8 cellular contexts compared by ENCODE assay signal in genomic region chr9:4297151-4297794, GRCh38. TPM values are rescaled to one million over a fixed set of nuclear protein-coding genes. Genes with fewer than 3 reads are reported as not detected.
DNase-seq lines count a peak whose midpoint lies in the region; ATAC-seq and TF ChIP-seq lines count a peak whose summit lies in the region.

No MANE protein-coding gene starts in this region.

- H3K27me3 Mint-ChIP-seq in CD8-positive, alpha-beta memory T cell, result peaks cover 11 to 77% of the 10 kb centered on the region in 2 donors
- no peaks in the 10 kb centered on the region for H3K27me3 Mint-ChIP-seq in MCF 10A (ENCODE audit: insufficient read depth, unreplicated experiment)

- intact Hi-C loops in MCF 10A (cut with micrococcal nuclease), result loop anchor here (2.0 to 10.0 kb wide), 4 partner anchors 35 to 772 kb away; partner anchors contain the start of gene RFX3

- H3K4me3 ChIP-seq in CD8-positive, alpha-beta memory T cell (ENCODE audit: low read length), result peak overlapping the region; percentile 65
- peak overlapping the region; percentile 82 for H3K4me3 ChIP-seq in iPS-15b (ENCODE audit: low read depth, low read length)

- no peak overlapping the region for H3K27ac ChIP-seq in CD8-positive, alpha-beta memory T cell (ENCODE audit: low read depth, low read length)

- TF ChIP-seq CTCF in MCF 10A (IDR thresholded peaks at IDR 0.05; ENCODE audit: unreplicated experiment), result peak; percentile 39

- H3K27ac Mint-ChIP-seq in CD8-positive, alpha-beta memory T cell, result peak overlapping the region in 6 of 8 donors; percentile 31 to 93 (median 73)
- peak overlapping the region; percentile 97 for H3K27ac Mint-ChIP-seq in MCF 10A (ENCODE audit: low read depth, unreplicated experiment)

- H3K9me3 Mint-ChIP-seq in CD8-positive, alpha-beta memory T cell, result peaks cover 0 to 2% (median 0%) of the 10 kb centered on the region in 5 donors
- no peaks in the 10 kb centered on the region for H3K9me3 Mint-ChIP-seq in MCF 10A (ENCODE audit: unreplicated experiment)

- no peaks in the 10 kb centered on the region for H3K36me3 ChIP-seq in CD8-positive, alpha-beta memory T cell (ENCODE audit: insufficient read depth, low read length)
- H3K36me3 ChIP-seq in iPS-15b (ENCODE audit: control insufficient read depth, insufficient read depth, low read length), result no peaks in the 10 kb centered on the region

- H3K9ac ChIP-seq in iPS-15b (ENCODE audit: low read depth, low read length), result peak overlapping the region; percentile 55

- peaks cover 13 to 22% (median 20%) of the 10 kb centered on the region in 3 donors for H3K4me1 Mint-ChIP-seq in CD8-positive, alpha-beta memory T cell
- H3K4me1 Mint-ChIP-seq in MCF 10A (ENCODE audit: insufficient read depth, unreplicated experiment), result peaks cover 37% of the 10 kb centered on the region

- H3K36me3 Mint-ChIP-seq in CD8-positive, alpha-beta memory T cell, result peaks cover 0 to 7% (median 0%) of the 10 kb centered on the region in 3 donors
- no peaks in the 10 kb centered on the region for H3K36me3 Mint-ChIP-seq in MCF 10A (ENCODE audit: insufficient read depth, unreplicated experiment)

- peaks cover 4% of the 10 kb centered on the region for H3K27me3 ChIP-seq in CD8-positive, alpha-beta memory T cell (ENCODE audit: insufficient read depth, low read length, poor library complexity, severe bottlenecking)
- H3K27me3 ChIP-seq in iPS-15b (ENCODE audit: control insufficient read depth, insufficient read depth, low read length), result peaks cover 50% of the 10 kb centered on the region

- CTCF ChIA-PET in CD8-positive, alpha-beta memory T cell (lab: Charles Lee), result no interaction called here
- CTCF ChIA-PET in MCF 10A (lab: Yijun Ruan, JAX), result interaction anchor here (0.5 to 1.8 kb wide), 9 partner anchors 9 to 1439 kb away, joined by 3 to 13 read pairs (median 4); partner anchors contain the start of gene SPATA6L

- no peaks in the 10 kb centered on the region for H3K4me1 ChIP-seq in CD8-positive, alpha-beta memory T cell (ENCODE audit: insufficient read depth, low read length)
- no peaks in the 10 kb centered on the region for H3K4me1 ChIP-seq in iPS-15b (ENCODE audit: control insufficient read depth, insufficient read depth, low read length)

- peak overlapping the region; percentile 85 to 94 (median 92) for H3K4me3 Mint-ChIP-seq in CD8-positive, alpha-beta memory T cell
- peak overlapping the region; percentile 94 for H3K4me3 Mint-ChIP-seq in MCF 10A (ENCODE audit: unreplicated experiment)

- TSS peak; percentile 30 for BruUV-seq in MCF 10A (replicated peaks; lab: Mats Ljungman, UMichigan)

- peak in 2 of 5 donors; percentile 26 to 45 for DNase-seq in CD8-positive, alpha-beta memory T cell
- DNase-seq in HT-29 (ENCODE audit: low spot score) (peak; percentile 93), MCF 10A (ENCODE audit: unreplicated experiment) (peak; percentile 91), renal cortical epithelial cell (ENCODE audit: low read depth) (peak; percentile 89)
- DNase-seq in NK-92 treated with Interleukin-12 subunit alpha and Interleukin-12 subunit beta, amount 100 ng/mL, for 24 hours (lab: John Stamatoyannopoulos, UW), result no peak

- POLR2A ChIA-PET in CD8-positive, alpha-beta memory T cell (lab: Charles Lee), result no interaction called here
- POLR2A ChIA-PET in MCF 10A (lab: Yijun Ruan, JAX), result interaction anchor here (0.7 to 1.4 kb wide), 3 partner anchors 35 to 444 kb away, joined by 3 to 6 read pairs (median 3); partner anchors contain the start of gene AK3

- peak; percentile 24 for ATAC-seq in GM19351 (IDR thresholded peaks at IDR 0.05; ENCODE audit: unreplicated experiment)
- peak; percentile 59 for ATAC-seq in SK-N-SH treated with all-trans-retinoic acid at 6 μM for 48 hours

- H3K9me3 ChIP-seq in CD8-positive, alpha-beta memory T cell (ENCODE audit: low read length), result no peaks in the 10 kb centered on the region
- H3K9me3 ChIP-seq in iPS-15b (ENCODE audit: control insufficient read depth, insufficient read depth, low read length), result no peaks in the 10 kb centered on the region

TF ChIP-seq in SK-N-SH treated with all-trans-retinoic acid at 6 μM for 48 hours, 23 proteins besides CTCF, POLR2A, EP300 and RAD21:
- TF ChIP-seq ZNF70 (CRISPR knock-in tag; IDR thresholded peaks at IDR 0.05) (no peak), ZFP30 (CRISPR knock-in tag; IDR thresholded peaks at IDR 0.05) (no peak), ISL1 (CRISPR knock-in tag; IDR thresholded peaks at IDR 0.05) (0 out of 2 replicates have a peak, but pooled peaks have one; percentile 30), TSHZ2 (CRISPR knock-in tag; IDR thresholded peaks at IDR 0.05) (no peak), ESRRG (CRISPR knock-in tag; IDR thresholded peaks at IDR 0.05) (no peak), CSDC2 (CRISPR knock-in tag; IDR thresholded peaks at IDR 0.05) (0 out of 2 replicates have a peak, but pooled peaks have one; percentile 50)

RNA-seq across cellular contexts. Expression of gene GLIS3, which starts 2.6 kb away (rescaled TPM):
- under 1 TPM; 0.31 to 0.37 TPM for total RNA-seq in CD8-positive, alpha-beta memory T cell
- polyA plus RNA-seq in CD8-positive, alpha-beta memory T cell, result 0.22 TPM
- total RNA-seq in HT-29 (2014; rRNA removed; shearing (Covaris generic)), result 4.8 and 6.6 TPM in 2 replicates
- 1.1 TPM in 2 replicates for total RNA-seq in MCF 10A (2022)
- total RNA-seq in renal cortical epithelial cell, result 75.5 and 100 TPM in 2 replicates

Comparison
In these comparisons a context has a peak if more than half of its experiments do, and no peak if none do; other contexts are left out.
1. RNA of gene GLIS3, which starts 2.6 kb away (total RNA-seq): 75.5 to 100 TPM in renal cortical epithelial cell; 4.8 to 6.6 TPM in HT-29, 1.1 TPM in MCF 10A and 0.31 to 0.37 TPM in CD8-positive, alpha-beta memory T cell; every median in the first group is over 10 times any median in the second.